In the genomic region with DNA sequence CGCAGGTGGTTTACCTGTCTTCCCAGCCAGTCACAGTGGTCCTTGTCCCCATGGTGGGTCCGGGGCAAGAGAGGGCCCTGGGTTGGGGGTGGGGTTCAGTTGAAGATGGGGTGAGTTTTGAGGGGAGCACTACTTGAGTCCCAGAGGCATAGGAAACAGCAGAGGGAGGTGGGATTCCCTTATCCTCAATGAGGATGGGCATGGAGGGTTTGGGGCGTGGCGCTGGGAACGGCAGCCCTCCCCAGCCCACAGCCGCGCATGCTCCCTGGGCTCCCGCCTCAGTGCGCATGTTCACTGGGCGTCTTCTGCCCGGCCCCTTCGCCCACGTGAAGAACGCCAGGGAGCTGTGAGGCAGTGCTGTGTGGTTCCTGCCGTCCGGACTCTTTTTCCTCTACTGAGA, we compare ENCODE assay signal across 13 cellular contexts. TPM values are rescaled to one million over a fixed set of nuclear protein-coding genes. Genes with fewer than 3 reads are reported as not detected.
"Had no signal": no experiment of that assay in that cellular context is flagged by ENCODE, and none has a peak within 500 bp of the region (broad histone marks: within the 10 kb centered on the region; RNA-seq: fewer than 3 reads in every experiment).

A gene with protein sequence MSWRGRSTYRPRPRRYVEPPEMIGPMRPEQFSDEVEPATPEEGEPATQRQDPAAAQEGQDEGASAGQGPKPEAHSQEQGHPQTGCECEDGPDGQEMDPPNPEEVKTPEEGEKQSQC (plus strand): TSS at position 301 of the 400 bp plus-strand sequence. CDS start 1,155 bp downstream, outside the sequence.

RNA-seq across cellular contexts. Expression of the gene that starts here (rescaled TPM):
- total RNA-seq: activated B cell treated with CpG ODN at 0.5 μM for 24 hours; activated CD4-positive, alpha-beta memory T cell treated with anti-CD3 and anti-CD28 coated beads for 36 hours; activated CD4-positive, alpha-beta memory T cell treated with anti-CD3 and anti-CD28 coated beads, Interleukin-2, amount 10 ng/mL, durations not matched to agents 7 days and 5 days; activated CD4-positive, alpha-beta T cell treated with anti-CD3 and anti-CD28 coated beads for 36 hours; activated CD4-positive, alpha-beta T cell treated with anti-CD3 and anti-CD28 coated beads, Interleukin-2, amount 10 ng/mL, durations not matched to agents 24 days and 14 days; activated CD4-positive, alpha-beta T cell treated with anti-CD3 and anti-CD28 coated beads, Interleukin-2, amount 10 ng/mL, durations not matched to agents 7 days and 5 days; activated CD8-positive, alpha-beta memory T cell treated with anti-CD3 and anti-CD28 coated beads for 36 hours; activated CD8-positive, alpha-beta memory T cell treated with anti-CD3 and anti-CD28 coated beads, Interleukin-2, amount 10 ng/mL, durations not matched to agents 7 days and 5 days; activated CD8-positive, alpha-beta T cell treated with anti-CD3 and anti-CD28 coated beads for 36 hours; activated CD8-positive, alpha-beta T cell treated with anti-CD3 and anti-CD28 coated beads, Interleukin-2, amount 10 ng/mL, durations not matched to agents 7 days and 5 days; T-helper 1 cell treated with Interleukin-12 subunit alpha and Interleukin-12 subunit beta and Interleukin-4 antibody, amounts not matched to agents 30 ng/mL and 1 ng/mL, for 36 hours; T-helper 17 cell; T-helper 2 cell treated with Interferon-gamma antibody and Interleukin-4, amounts not matched to agents 100 ng/mL and 5 ng/mL, for 36 hours had no signal
